ENCODE assay signal across 17 cellular contexts in the genomic region with DNA sequence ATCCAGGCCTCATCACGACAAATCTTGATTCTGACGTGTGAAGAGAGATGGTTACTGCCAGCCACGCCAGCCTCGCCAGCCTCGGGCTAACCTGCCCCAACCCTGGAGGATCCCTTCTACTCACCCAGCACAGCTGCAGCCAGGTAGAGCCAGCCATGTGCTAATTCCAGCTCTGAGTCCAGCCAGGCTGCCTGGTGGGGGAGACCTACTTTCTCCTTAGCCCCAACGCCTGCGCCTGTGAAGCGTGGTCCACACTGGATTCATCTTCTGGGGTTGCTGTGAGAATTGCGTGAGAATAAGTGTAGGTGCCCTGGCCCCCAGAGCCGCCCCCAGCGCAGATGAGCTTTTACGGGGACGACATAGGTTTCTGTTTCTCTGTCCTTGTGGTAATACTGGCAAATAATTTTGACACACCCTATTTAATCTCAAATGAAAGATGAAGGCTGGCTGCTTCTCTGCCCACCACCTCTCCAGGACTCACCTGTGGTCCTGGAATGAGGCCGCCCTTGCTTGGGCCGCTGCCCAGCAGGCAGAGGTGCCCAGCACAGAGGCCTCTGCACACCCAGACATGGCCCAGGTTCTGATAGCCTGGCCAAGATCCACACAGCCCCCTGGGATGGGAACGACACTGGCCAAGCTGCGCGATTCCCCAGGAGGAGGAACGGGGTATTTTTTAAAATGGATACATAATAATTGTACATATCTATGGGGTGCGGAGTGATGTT.
DNase-seq lines count a peak whose midpoint lies in the region; ATAC-seq, FAIRE-seq and TF ChIP-seq lines count a peak whose summit lies in the region.
"Had no signal": no experiment of that assay in that cellular context is flagged by ENCODE, and none has a peak within 500 bp of the region (broad histone marks: within the 10 kb centered on the region; RNA-seq: fewer than 3 reads in every experiment).

No MANE protein-coding gene starts in this region.

- FAIRE-seq in kidney (lab: Jason Lieb, UNC), result no peak
- FAIRE-seq: A549 had no signal

- H3K4me3 Mint-ChIP-seq in WTC11, result no peak overlapping the region

- POLR2A ChIA-PET in WTC11 (lab: Charles Lee), result no interaction called here

- H3K4me3 ChIP-seq in heart right ventricle, result no peak overlapping the region
- no peak overlapping the region for H3K4me3 ChIP-seq in osteoblast (ENCODE audit: insufficient read depth, low read length)
- no peak overlapping the region for H3K4me3 ChIP-seq in kidney (ENCODE audit: low read length in 2 of 2)
- H3K4me3 ChIP-seq: A549 had no signal

- TF ChIP-seq CTCF in heart right ventricle (IDR thresholded peaks at IDR 0.05), result no peak
- no peak for TF ChIP-seq CTCF in WTC11 (IDR thresholded peaks at IDR 0.05)
- TF ChIP-seq CTCF in osteoblast (IDR thresholded peaks at IDR 0.05; ENCODE audit: extremely low read depth, low read depth, low read length), result no peak
- no peak for TF ChIP-seq CTCF in kidney (IDR thresholded peaks at IDR 0.05; ENCODE audit: borderline replicate concordance, extremely low read depth, insufficient read depth)

- H3K9ac ChIP-seq in kidney (ENCODE audit: low read length in 2 of 2), result no peak overlapping the region

- no peak for ATAC-seq in heart right ventricle
- ATAC-seq in WTC11, result no peak
- no peak for ATAC-seq in HG03460 (IDR thresholded peaks at IDR 0.05; ENCODE audit: unreplicated experiment)
- ATAC-seq: A549 had no signal

- DNase-seq in cardiac septum (ENCODE audit: low spot score) (peak; percentile 49), heart right ventricle (no peak), WTC11 (ENCODE audit: low spot score) (peak; percentile 14), osteoblast (ENCODE audit: insufficient read length, low spot score, missing footprints) (peak; percentile 62), UCSD-AML1 (lab: John Stamatoyannopoulos, UW; ENCODE audit: unreplicated experiment) (no peak), kidney (no peak), DMS153 treated with DMSO at 0.1 percent for 48 hours (lab: John Stamatoyannopoulos, UW; ENCODE audit: unreplicated experiment) (no peak)
- DNase-seq: C1 segment of cervical spinal cord; HCEC 1CT; NCI-H1417; NCI-H187 treated with DMSO at 0.1 percent for 48 hours; NCI-H446; NK-92 treated with Interleukin-12 subunit alpha and Interleukin-12 subunit beta, amount 100 ng/mL, for 24 hours; OCI-M1 had no signal

- peaks cover 0 to 33% (median 15%) of the 10 kb centered on the region in 7 donors for H3K27me3 ChIP-seq in heart right ventricle
- no peaks in the 10 kb centered on the region for H3K27me3 ChIP-seq in osteoblast (ENCODE audit: insufficient read depth, low read length)

- no peak overlapping the region for H2AFZ ChIP-seq in osteoblast (ENCODE audit: low read length)

- H3K27ac Mint-ChIP-seq in WTC11, result no peak overlapping the region

- H3K27ac ChIP-seq in heart right ventricle (no peak overlapping the region), osteoblast (ENCODE audit: low read depth, low read length) (no peak overlapping the region), kidney (ENCODE audit: low read depth in 2 of 2, low read length in 2 of 2) (no peak overlapping the region)
- H3K27ac ChIP-seq: A549, RWPE1 had no signal

- H3K9me3 Mint-ChIP-seq in WTC11, result peaks cover 28% of the 10 kb centered on the region

- CTCF ChIA-PET in WTC11 (lab: Charles Lee), result interaction anchor here (2.0 kb wide), 1 partner anchor 15 kb away, joined by 6 read pairs; no protein-coding TSS in a partner anchor

- H3K4me2 ChIP-seq in osteoblast (ENCODE audit: insufficient read depth, low read length), result no peak overlapping the region
- H3K4me2 ChIP-seq: A549 had no signal

- H3K36me3 Mint-ChIP-seq in WTC11, result peaks cover 6% of the 10 kb centered on the region

- intact Hi-C loops in cardiac septum (cut with DNase I) (no loop called here), heart right ventricle (cut with DNase I) (no loop called here), kidney (cut with DNase I) (no loop called here)

- H4K20me1 ChIP-seq in osteoblast (ENCODE audit: insufficient read depth, low read length), result no peaks in the 10 kb centered on the region

- H3K9me3 ChIP-seq in heart right ventricle (no peaks in the 10 kb centered on the region), osteoblast (ENCODE audit: low read depth, low read length) (no peaks in the 10 kb centered on the region), kidney (ENCODE audit: control insufficient read depth in 1 of 2, low read length in 2 of 2) (no peaks in the 10 kb centered on the region)
- H3K9me3 ChIP-seq: A549 had no signal

- H3K36me3 ChIP-seq in heart right ventricle (no peaks in the 10 kb centered on the region), osteoblast (ENCODE audit: insufficient read depth, low read length) (no peaks in the 10 kb centered on the region), kidney (ENCODE audit: control insufficient read depth in 1 of 2, insufficient read depth in 2 of 2, low read length in 2 of 2) (no peaks in the 10 kb centered on the region)

- 79 to 86% methylated on average over 20 of the region's 20 CpGs for WGBS in heart right ventricle, 2 donors

- H3K4me1 Mint-ChIP-seq in WTC11, result no peaks in the 10 kb centered on the region

- no peaks in the 10 kb centered on the region for H3K4me1 ChIP-seq in heart right ventricle
- H3K4me1 ChIP-seq in osteoblast (ENCODE audit: insufficient read depth, low read length), result no peaks in the 10 kb centered on the region
- no peaks in the 10 kb centered on the region for H3K4me1 ChIP-seq in kidney (ENCODE audit: control insufficient read depth in 1 of 2, insufficient read depth in 1 of 2, low read depth in 1 of 2, low read length in 2 of 2)

- H3K27me3 Mint-ChIP-seq in WTC11 (ENCODE audit: low read depth), result no peaks in the 10 kb centered on the region; the same call in 1 of the 2 replicates

- H3K79me2 ChIP-seq in osteoblast (ENCODE audit: insufficient read depth, low read length), result no peaks in the 10 kb centered on the region

TF ChIP-seq in WTC11, 78 proteins besides CTCF, POLR2A, EP300 and RAD21:
- TF ChIP-seq ZNF671 (CRISPR knock-in tag; IDR thresholded peaks at IDR 0.05) (no peak), NR3C1 (CRISPR knock-in tag; conservative IDR thresholded peaks at IDR 0.05; ENCODE audit: low read depth) (no peak), ZNF416 (CRISPR knock-in tag; IDR thresholded peaks at IDR 0.05) (no peak), MYBL2 (CRISPR knock-in tag; IDR thresholded peaks at IDR 0.05) (no peak), GTF2I (CRISPR knock-in tag; conservative IDR thresholded peaks at IDR 0.05) (no peak), ZNF317 (CRISPR knock-in tag; IDR thresholded peaks at IDR 0.05; ENCODE audit: borderline replicate concordance, low read depth) (no peak), NR2C2 (CRISPR knock-in tag; IDR thresholded peaks at IDR 0.05) (no peak)
- TF ChIP-seq, protein P1, sequence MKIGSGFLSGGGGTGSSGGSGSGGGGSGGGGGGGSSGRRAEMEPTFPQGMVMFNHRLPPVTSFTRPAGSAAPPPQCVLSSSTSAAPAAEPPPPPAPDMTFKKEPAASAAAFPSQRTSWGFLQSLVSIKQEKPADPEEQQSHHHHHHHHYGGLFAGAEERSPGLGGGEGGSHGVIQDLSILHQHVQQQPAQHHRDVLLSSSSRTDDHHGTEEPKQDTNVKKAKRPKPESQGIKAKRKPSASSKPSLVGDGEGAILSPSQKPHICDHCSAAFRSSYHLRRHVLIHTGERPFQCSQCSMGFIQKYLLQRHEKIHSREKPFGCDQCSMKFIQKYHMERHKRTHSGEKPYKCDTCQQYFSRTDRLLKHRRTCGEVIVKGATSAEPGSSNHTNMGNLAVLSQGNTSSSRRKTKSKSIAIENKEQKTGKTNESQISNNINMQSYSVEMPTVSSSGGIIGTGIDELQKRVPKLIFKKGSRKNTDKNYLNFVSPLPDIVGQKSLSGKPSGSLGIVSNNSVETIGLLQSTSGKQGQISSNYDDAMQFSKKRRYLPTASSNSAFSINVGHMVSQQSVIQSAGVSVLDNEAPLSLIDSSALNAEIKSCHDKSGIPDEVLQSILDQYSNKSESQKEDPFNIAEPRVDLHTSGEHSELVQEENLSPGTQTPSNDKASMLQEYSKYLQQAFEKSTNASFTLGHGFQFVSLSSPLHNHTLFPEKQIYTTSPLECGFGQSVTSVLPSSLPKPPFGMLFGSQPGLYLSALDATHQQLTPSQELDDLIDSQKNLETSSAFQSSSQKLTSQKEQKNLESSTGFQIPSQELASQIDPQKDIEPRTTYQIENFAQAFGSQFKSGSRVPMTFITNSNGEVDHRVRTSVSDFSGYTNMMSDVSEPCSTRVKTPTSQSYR (CRISPR knock-in tag; IDR thresholded peaks at IDR 0.05), result no peak
- TF ChIP-seq, protein P2, sequence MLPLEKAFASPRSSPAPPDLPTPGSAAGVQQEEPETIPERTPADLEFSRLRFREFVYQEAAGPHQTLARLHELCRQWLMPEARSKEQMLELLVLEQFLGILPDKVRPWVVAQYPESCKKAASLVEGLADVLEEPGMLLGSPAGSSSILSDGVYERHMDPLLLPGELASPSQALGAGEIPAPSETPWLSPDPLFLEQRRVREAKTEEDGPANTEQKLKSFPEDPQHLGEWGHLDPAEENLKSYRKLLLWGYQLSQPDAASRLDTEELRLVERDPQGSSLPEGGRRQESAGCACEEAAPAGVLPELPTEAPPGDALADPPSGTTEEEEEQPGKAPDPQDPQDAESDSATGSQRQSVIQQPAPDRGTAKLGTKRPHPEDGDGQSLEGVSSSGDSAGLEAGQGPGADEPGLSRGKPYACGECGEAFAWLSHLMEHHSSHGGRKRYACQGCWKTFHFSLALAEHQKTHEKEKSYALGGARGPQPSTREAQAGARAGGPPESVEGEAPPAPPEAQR (CRISPR knock-in tag; IDR thresholded peaks at IDR 0.05), result no peak

Comparison
In these comparisons a context has a peak if more than half of its experiments do, and no peak if none do; other contexts are left out.
1. DNase-seq: peak in cardiac septum (single experiment), WTC11 (single experiment) and osteoblast (single experiment); none in heart right ventricle (0 of 2), UCSD-AML1 (single experiment), kidney (single experiment) and DMS153 treated with DMSO at 0.1 percent for 48 hours (single experiment).